In the genomic region with DNA sequence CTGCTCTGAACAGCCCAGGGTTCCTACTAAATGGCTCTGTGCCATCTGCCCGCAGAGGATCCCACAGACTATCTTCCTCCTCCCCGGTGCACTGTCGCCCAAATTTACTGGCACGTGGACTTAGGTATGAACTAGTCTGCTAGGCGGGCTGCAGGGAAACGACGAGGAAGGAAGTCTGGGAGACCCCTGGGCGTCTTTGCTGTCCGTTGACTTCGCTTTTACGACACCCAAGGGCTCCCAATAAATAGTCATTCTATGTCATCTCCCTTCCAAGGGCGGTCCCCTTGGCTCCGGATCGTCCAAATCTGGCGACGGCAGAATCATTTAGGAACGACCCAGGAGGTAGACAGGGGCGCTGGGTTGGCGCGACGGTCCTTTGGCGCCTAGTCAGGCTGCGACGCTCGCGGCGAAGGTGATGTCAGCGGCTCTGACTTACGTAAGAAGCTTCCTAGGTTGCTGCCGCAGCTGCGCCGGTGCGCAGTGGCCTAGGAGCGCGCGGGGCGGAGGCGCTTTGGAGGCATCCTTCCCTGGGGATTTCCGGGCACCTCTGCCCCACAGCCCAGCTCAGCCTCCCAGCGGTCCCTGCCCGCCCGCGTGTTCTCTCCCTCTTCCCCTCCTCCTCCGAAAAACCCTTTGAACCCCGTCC, we compare ENCODE assay signal across 9 cellular contexts. TPM values are rescaled to one million over a fixed set of nuclear protein-coding genes. Genes with fewer than 3 reads are reported as not detected.
DNase-seq lines count a peak whose midpoint lies in the region; TF ChIP-seq lines count a peak whose summit lies in the region.
"Had no signal": no experiment of that assay in that cellular context is flagged by ENCODE, and none has a peak within 500 bp of the region (broad histone marks: within the 10 kb centered on the region; RNA-seq: fewer than 3 reads in every experiment).

No MANE protein-coding gene starts in this region.

- peak in 2 of 3 donors; percentile 23 to 29 for DNase-seq in stimulated activated CD4-positive, alpha-beta T cell treated with anti-CD3 and anti-CD28 coated beads, Interleukin-12 subunit alpha, Interleukin-12 subunit beta, amount 100 ng/mL, for 48 hours (ENCODE audit: low read depth in 2 of 3, low spot score in 1 of 3)
- no peak for DNase-seq in stimulated activated CD4-positive, alpha-beta T cell treated with anti-CD3 and anti-CD28 coated beads, Interleukin-2, amount 100 ng/mL, for 48 hours
- DNase-seq in T1000 (lab: John Stamatoyannopoulos, UW) (peak; percentile 26), glutamatergic neuron (peak; percentile 41), retinal pigment epithelial cell (ENCODE audit: low read depth) (no peak), HuH-7.5 (ENCODE audit: low spot score) (no peak), UCSD-AML1 (lab: John Stamatoyannopoulos, UW; ENCODE audit: unreplicated experiment) (no peak), HuH-7 (ENCODE audit: low spot score) (no peak)
- DNase-seq: activated B cell treated with CpG ODN at 0.5 μM for 24 hours had no signal

- no peaks in the 10 kb centered on the region for H3K4me1 Mint-ChIP-seq in glutamatergic neuron (ENCODE audit: low read depth, unreplicated experiment)
- H3K4me1 Mint-ChIP-seq: activated B cell treated with CpG ODN at 0.5 μM for 24 hours had no signal

- H3K9me3 Mint-ChIP-seq in glutamatergic neuron (ENCODE audit: unreplicated experiment): peaks cover 6% of the 10 kb centered on the region

- H3K27ac Mint-ChIP-seq in glutamatergic neuron (ENCODE audit: unreplicated experiment): no peak overlapping the region
- H3K27ac Mint-ChIP-seq: activated B cell treated with CpG ODN at 0.5 μM for 24 hours had no signal

- TF ChIP-seq CTCF in glutamatergic neuron (IDR thresholded peaks at IDR 0.05; ENCODE audit: partially characterized antibody, unreplicated experiment): no peak
- no peak for TF ChIP-seq CTCF in retinal pigment epithelial cell (conservative IDR thresholded peaks at IDR 0.05; ENCODE audit: low read depth, low read length)

- H3K36me3 Mint-ChIP-seq in glutamatergic neuron (ENCODE audit: unreplicated experiment): peaks cover 13% of the 10 kb centered on the region

- H3K4me3 Mint-ChIP-seq in glutamatergic neuron (ENCODE audit: unreplicated experiment): peak overlapping the region; percentile 80
- H3K4me3 Mint-ChIP-seq: activated B cell treated with CpG ODN at 0.5 μM for 24 hours had no signal

- H3K27me3 Mint-ChIP-seq in glutamatergic neuron (ENCODE audit: unreplicated experiment): peaks cover 4% of the 10 kb centered on the region

- H3K4me3 ChIP-seq in retinal pigment epithelial cell (ENCODE audit: low read length): peak overlapping the region; percentile 50

RNA-seq across cellular contexts. Expression of gene NHS, which starts 2.2 kb away (rescaled TPM):
- total RNA-seq in glutamatergic neuron (ENCODE audit: unreplicated experiment): 9.1 TPM
- total RNA-seq: activated B cell treated with CpG ODN at 0.5 μM for 24 hours had no signal

Comparison
In these comparisons a context has a peak if more than half of its experiments do, and no peak if none do; other contexts are left out.
1. DNase-seq: peak in stimulated activated CD4-positive, alpha-beta T cell treated with anti-CD3 and anti-CD28 coated beads, Interleukin-12 subunit alpha, Interleukin-12 subunit beta, amount 100 ng/mL, for 48 hours (2 of 3), T1000 (single experiment) and glutamatergic neuron (single experiment); none in stimulated activated CD4-positive, alpha-beta T cell treated with anti-CD3 and anti-CD28 coated beads, Interleukin-2, amount 100 ng/mL, for 48 hours (0 of 2), retinal pigment epithelial cell (single experiment), HuH-7.5 (single experiment), UCSD-AML1 (single experiment) and HuH-7 (single experiment).